ENCODE assay signal across 8 cellular contexts in genomic region chr16:73047221-73047535, GRCh38. TPM values are rescaled to one million over a fixed set of nuclear protein-coding genes. Genes with fewer than 3 reads are reported as not detected.
DNase-seq lines count a peak whose midpoint lies in the region; ATAC-seq, FAIRE-seq and TF ChIP-seq lines count a peak whose summit lies in the region.

No MANE protein-coding gene starts in this region.

- peaks cover 0 to 91% (median 50%) of the 10 kb centered on the region in 3 donors for H3K4me1 ChIP-seq in gastroesophageal sphincter

- TF ChIP-seq CTCF in VCaP (conservative IDR thresholded peaks at IDR 0.05) (no peak), gastroesophageal sphincter (IDR thresholded peaks at IDR 0.05) (no peak), omental fat pad (IDR thresholded peaks at IDR 0.05) (no peak)

- ATAC-seq in gastroesophageal sphincter (peak; percentile 26), omental fat pad (ENCODE audit: low FRiP score) (no peak), GM18870 (IDR thresholded peaks at IDR 0.05; ENCODE audit: unreplicated experiment) (no peak), GM21447 (IDR thresholded peaks at IDR 0.05; ENCODE audit: unreplicated experiment) (no peak)

- 11 to 33% methylated on average over 1 to 3 of the region's 6 CpGs for WGBS in gastroesophageal sphincter (ENCODE audit: low coverage in 1 of 2), 2 donors

- peak overlapping the region; percentile 74 to 93 for H3K4me3 ChIP-seq in gastroesophageal sphincter
- H3K4me3 ChIP-seq in skin epidermis: peak overlapping the region; percentile 36 to 71 (median 59)

- H3K27me3 ChIP-seq in gastroesophageal sphincter: no peaks in the 10 kb centered on the region

- no peak for TF ChIP-seq EP300 in gastroesophageal sphincter (IDR thresholded peaks at IDR 0.05)

- peak overlapping the region; percentile 97 for H3K27ac ChIP-seq in VCaP
- H3K27ac ChIP-seq in gastroesophageal sphincter: peak overlapping the region; percentile 84 to 97 (median 92)
- peak overlapping the region in 16 of 21 experiments; percentile 54 to 96 (median 85) for H3K27ac ChIP-seq in skin epidermis

- H3K36me3 ChIP-seq in gastroesophageal sphincter: no peaks in the 10 kb centered on the region

- FAIRE-seq in GM12892 (lab: Jason Lieb, UNC): peak; percentile 48

- DNase-seq in GM12892 (ENCODE audit: insufficient read length) (no peak), omental fat pad (ENCODE audit: low spot score) (no peak), NK-92 (lab: John Stamatoyannopoulos, UW; ENCODE audit: unreplicated experiment) (no peak)

- no peaks in the 10 kb centered on the region for H3K9me3 ChIP-seq in gastroesophageal sphincter

- TF ChIP-seq POLR2A in GM12892 (IDR thresholded peaks at IDR 0.05; ENCODE audit: low read depth, low read length) (no peak), gastroesophageal sphincter (IDR thresholded peaks at IDR 0.05) (no peak)

RNA-seq across cellular contexts. Expression of gene ZFHX3, which starts 0.8 kb away (rescaled TPM):
- 4.2 TPM for polyA plus RNA-seq in GM12892 (2012; ENCODE audit: missing spikeins)
- total RNA-seq in gastroesophageal sphincter: 10 to 100 TPM; 24.0 to 47.1 (median 29.5) TPM
- total RNA-seq in omental fat pad: 10 to 100 TPM; 11.8 to 35.2 (median 13.7) TPM
